Comparison of ENCODE assay signal across 2 cellular contexts in the genomic region with DNA sequence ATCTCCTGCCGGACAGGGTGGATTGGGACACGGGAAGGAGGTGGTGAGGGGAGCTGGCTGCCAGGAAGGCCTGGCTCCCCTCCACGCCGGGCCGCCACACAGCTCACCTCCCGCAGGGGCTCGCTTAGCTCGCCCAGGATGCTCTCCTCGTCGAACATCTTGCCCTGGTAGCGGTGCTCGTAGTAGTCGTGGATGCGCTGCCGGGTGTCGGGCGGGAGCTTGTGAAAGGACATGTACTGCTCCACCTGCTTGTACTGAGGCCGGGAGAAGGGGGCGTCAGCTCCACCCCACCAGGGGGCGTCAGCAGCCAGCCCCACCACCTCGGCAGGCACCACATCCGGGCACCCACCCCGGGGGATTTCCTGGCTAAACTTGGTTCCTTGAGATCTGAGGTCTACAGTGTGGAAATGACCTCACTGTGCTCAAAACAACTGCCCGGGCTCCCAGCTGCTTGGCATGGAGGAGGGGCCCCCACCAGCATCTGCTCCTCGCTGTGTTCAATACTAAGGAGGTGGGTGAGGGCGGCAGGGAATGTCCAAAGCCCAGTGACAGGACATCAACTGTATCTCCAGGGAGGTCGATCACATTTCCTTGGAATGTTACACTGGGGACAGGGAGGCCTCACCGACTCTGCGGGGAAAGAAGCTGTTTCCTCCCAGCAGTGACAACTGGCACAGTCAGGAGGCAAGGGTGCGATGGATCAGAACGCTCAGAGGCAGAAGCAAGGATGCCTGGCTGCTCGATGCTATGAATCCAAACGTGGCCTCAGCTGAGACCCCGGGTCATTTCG.
TF ChIP-seq lines count a peak whose summit lies in the region.

No MANE protein-coding gene starts in this region.

TF ChIP-seq in IMR-90, 13 proteins besides CTCF, POLR2A, EP300 and RAD21:
- TF ChIP-seq CHD1 (IDR thresholded peaks at IDR 0.05; ENCODE audit: low read depth, low read length) (no peak), MAFK (IDR thresholded peaks at IDR 0.05; ENCODE audit: low read depth, low read length) (no peak), NFE2L2 (IDR thresholded peaks at IDR 0.05; ENCODE audit: low read depth, low read length) (no peak), MAZ (IDR thresholded peaks at IDR 0.05; ENCODE audit: borderline replicate concordance, low read depth, low read length) (no peak), CEBPB (IDR thresholded peaks at IDR 0.05; ENCODE audit: low read depth, low read length) (no peak), BHLHE40 (IDR thresholded peaks at IDR 0.05; ENCODE audit: low read depth, low read length) (no peak), FOS (IDR thresholded peaks at IDR 0.05; ENCODE audit: low read depth, low read length) (no peak), RCOR1 (IDR thresholded peaks at IDR 0.05; ENCODE audit: insufficient replicate concordance, low read length) (no peak), MXI1 (IDR thresholded peaks at IDR 0.05; ENCODE audit: borderline replicate concordance, low read depth, low read length) (no peak), SMC3 (IDR thresholded peaks at IDR 0.05; ENCODE audit: low read depth, low read length) (no peak), RFX5 (IDR thresholded peaks at IDR 0.05; ENCODE audit: low read depth, low read length) (no peak), USF2 (IDR thresholded peaks at IDR 0.05; ENCODE audit: low read depth, low read length) (no peak)
- TF ChIP-seq, protein P1, sequence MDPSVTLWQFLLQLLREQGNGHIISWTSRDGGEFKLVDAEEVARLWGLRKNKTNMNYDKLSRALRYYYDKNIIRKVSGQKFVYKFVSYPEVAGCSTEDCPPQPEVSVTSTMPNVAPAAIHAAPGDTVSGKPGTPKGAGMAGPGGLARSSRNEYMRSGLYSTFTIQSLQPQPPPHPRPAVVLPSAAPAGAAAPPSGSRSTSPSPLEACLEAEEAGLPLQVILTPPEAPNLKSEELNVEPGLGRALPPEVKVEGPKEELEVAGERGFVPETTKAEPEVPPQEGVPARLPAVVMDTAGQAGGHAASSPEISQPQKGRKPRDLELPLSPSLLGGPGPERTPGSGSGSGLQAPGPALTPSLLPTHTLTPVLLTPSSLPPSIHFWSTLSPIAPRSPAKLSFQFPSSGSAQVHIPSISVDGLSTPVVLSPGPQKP (IDR thresholded peaks at IDR 0.05; ENCODE audit: borderline replicate concordance, low read depth, low read length): no peak

TF ChIP-seq in K562, 482 proteins besides CTCF, POLR2A, EP300 and RAD21:
- no peak for TF ChIP-seq HNRNPLL (IDR thresholded peaks at IDR 0.05; ENCODE audit: low read depth, low read length, poor library complexity, severe bottlenecking)
- TF ChIP-seq SMC3 (conservative IDR thresholded peaks at IDR 0.05; ENCODE audit: insufficient read depth, low read depth, low read length): 0 out of 2 replicates have a peak, but pooled peaks have one; percentile 23
- TF ChIP-seq CHD4 (IDR thresholded peaks at IDR 0.05; ENCODE audit: insufficient read depth, insufficient replicate concordance, low read depth, low read length, poor library complexity, severe bottlenecking): no peak
- no peak for TF ChIP-seq ZNF644 (tag; IDR thresholded peaks at IDR 0.05; ENCODE audit: low read depth)
- peak; percentile 47 for TF ChIP-seq CTCFL (IDR thresholded peaks at IDR 0.05; ENCODE audit: borderline replicate concordance, insufficient read depth, low read depth, low read length, poor library complexity, severe bottlenecking)
